Comparison of ENCODE assay signal across 8 cellular contexts in genomic region chr14:93085916-93086315, GRCh38. TPM values are rescaled to one million over a fixed set of nuclear protein-coding genes. Genes with fewer than 3 reads are reported as not detected.
DNase-seq lines count a peak whose midpoint lies in the region; ATAC-seq and TF ChIP-seq lines count a peak whose summit lies in the region.

No MANE protein-coding gene starts in this region.

- in situ Hi-C loops in HAP-1 (cut with MboI; ENCODE audit: low sequenced_read_pairs): no loop called here

- no peaks in the 10 kb centered on the region for H3K27me3 ChIP-seq in HAP-1 (ENCODE audit: low read depth)
- H3K27me3 ChIP-seq in iPS-18a (ENCODE audit: control insufficient read depth, insufficient read depth, low read length): no peaks in the 10 kb centered on the region
- no peaks in the 10 kb centered on the region for H3K27me3 ChIP-seq in dorsolateral prefrontal cortex

- H3K27ac ChIP-seq in iPS-18a (ENCODE audit: low read length) (peak overlapping the region; percentile 17), dorsolateral prefrontal cortex (peak overlapping the region in 20 of 59 donors; percentile 1 to 64 (median 34))

- TF ChIP-seq CTCF in Calu3 (IDR thresholded peaks at IDR 0.05; ENCODE audit: unreplicated experiment) (no peak), dorsolateral prefrontal cortex (IDR thresholded peaks at IDR 0.05 in 54 of 56, conservative IDR thresholded peaks at IDR 0.05 in 2 of 56; ENCODE audit: low read depth in 1 of 56, partially characterized antibody in 56 of 56) (no peak)

- peak overlapping the region; percentile 41 for H3K27ac Mint-ChIP-seq in activated naive CD8-positive, alpha-beta T cell
- no peak overlapping the region for H3K27ac Mint-ChIP-seq in Calu3 (ENCODE audit: unreplicated experiment)

- H3K4me3 ChIP-seq in HAP-1 (no peak overlapping the region), iPS-18a (ENCODE audit: low read length) (no peak overlapping the region), dorsolateral prefrontal cortex (no peak overlapping the region)

- no peaks in the 10 kb centered on the region for H3K27me3 Mint-ChIP-seq in activated naive CD8-positive, alpha-beta T cell
- no peaks in the 10 kb centered on the region for H3K27me3 Mint-ChIP-seq in Calu3 (ENCODE audit: unreplicated experiment)

- no peak for ATAC-seq in HG02588 (IDR thresholded peaks at IDR 0.05; ENCODE audit: unreplicated experiment)

- H3K9ac ChIP-seq in iPS-18a (ENCODE audit: low read length): peak overlapping the region; percentile 6

- no peak overlapping the region for H3K4me3 Mint-ChIP-seq in activated naive CD8-positive, alpha-beta T cell
- H3K4me3 Mint-ChIP-seq in Calu3 (ENCODE audit: low read depth, unreplicated experiment): no peak overlapping the region

- peaks cover 9% of the 10 kb centered on the region for H3K4me1 ChIP-seq in HAP-1
- H3K4me1 ChIP-seq in iPS-18a (ENCODE audit: control insufficient read depth, low read depth, low read length): peaks cover 14% of the 10 kb centered on the region

- no peaks in the 10 kb centered on the region for H3K9me3 ChIP-seq in HAP-1
- H3K9me3 ChIP-seq in iPS-18a (ENCODE audit: control insufficient read depth, low read depth, low read length): no peaks in the 10 kb centered on the region

- no peaks in the 10 kb centered on the region for H3K9me3 Mint-ChIP-seq in activated naive CD8-positive, alpha-beta T cell (ENCODE audit: low read depth)
- H3K9me3 Mint-ChIP-seq in Calu3 (ENCODE audit: low read depth, unreplicated experiment): no peaks in the 10 kb centered on the region

- CTCF ChIA-PET in Calu3 (lab: Charles Lee): no interaction called here

- peak; percentile 25 for DNase-seq in A172 (ENCODE audit: low spot score)
- DNase-seq in HAP-1 (ENCODE audit: low spot score in 2 of 2): peak; percentile 27 to 64
- no peak for DNase-seq in Calu3
- no peak for DNase-seq in stimulated activated CD4-positive, alpha-beta T cell treated with anti-CD3 and anti-CD28 coated beads, Interleukin-4, amount 100 ng/mL, for 1 hour
- no peak for DNase-seq in dorsolateral prefrontal cortex

- no TSS peak for BruUV-seq in Calu3 (replicated peaks; lab: Mats Ljungman, UMichigan)

- intact Hi-C loops in Calu3 (cut with micrococcal nuclease; ENCODE audit: unreplicated experiment): no loop called here
- intact Hi-C loops in dorsolateral prefrontal cortex (cut with DNase I): no loop called here

- no peaks in the 10 kb centered on the region for H3K36me3 Mint-ChIP-seq in activated naive CD8-positive, alpha-beta T cell
- H3K36me3 Mint-ChIP-seq in Calu3 (ENCODE audit: insufficient read depth, unreplicated experiment): peaks cover 5% of the 10 kb centered on the region

- H3K4me1 Mint-ChIP-seq in activated naive CD8-positive, alpha-beta T cell (ENCODE audit: low read depth): peaks cover 81% of the 10 kb centered on the region
- peaks cover 5% of the 10 kb centered on the region for H3K4me1 Mint-ChIP-seq in Calu3 (ENCODE audit: low read depth, unreplicated experiment)

- H3K36me3 ChIP-seq in HAP-1 (replicated peaks) (no peaks in the 10 kb centered on the region), iPS-18a (ENCODE audit: control insufficient read depth, low read depth, low read length) (no peaks in the 10 kb centered on the region)

RNA-seq across cellular contexts. Expression of gene ITPK1, which starts 29.8 kb away (rescaled TPM):
- total RNA-seq in A172 (2014; rRNA removed; shearing (Covaris generic)): 9.2 and 12.7 TPM in 2 replicates
- 94.3 and 109 TPM in 2 replicates for total RNA-seq in Calu3 (2022)
- total RNA-seq in dorsolateral prefrontal cortex: 100 to 1,000 TPM; 230 to 451 (median 314) TPM

Comparison
In these comparisons a context has a peak if more than half of its experiments do, and no peak if none do; other contexts are left out.
1. DNase-seq: peak in A172 (single experiment) and HAP-1 (2 of 2); none in Calu3 (single experiment), stimulated activated CD4-positive, alpha-beta T cell treated with anti-CD3 and anti-CD28 coated beads, Interleukin-4, amount 100 ng/mL, for 1 hour (single experiment) and dorsolateral prefrontal cortex (0 of 10).